In the genomic region with DNA sequence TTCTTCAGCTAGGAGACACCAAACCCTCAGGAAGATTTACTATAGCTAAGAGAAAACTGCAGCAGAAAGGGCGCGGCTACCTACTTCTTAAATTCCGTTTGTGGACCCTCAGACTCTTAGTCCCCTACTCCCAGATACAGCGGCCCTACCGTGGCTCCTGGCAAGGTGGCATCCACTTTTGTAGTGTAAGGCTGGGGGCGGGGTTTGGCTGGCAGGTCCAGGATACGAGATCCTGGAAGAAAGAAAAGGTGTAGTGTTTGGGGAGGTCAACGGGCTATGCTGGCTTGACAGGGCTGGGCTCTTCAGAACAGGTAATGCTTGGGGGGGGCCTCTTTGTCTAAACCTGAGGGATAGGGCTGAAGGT, we compare ENCODE assay signal across 1 cellular context.
TF ChIP-seq lines count a peak whose summit lies in the region.

No MANE protein-coding gene starts in this region.

TF ChIP-seq in GM12878, 131 proteins besides CTCF, POLR2A, EP300 and RAD21:
- TF ChIP-seq IKZF1 (conservative IDR thresholded peaks at IDR 0.05) (no peak), TARDBP (IDR thresholded peaks at IDR 0.05; ENCODE audit: borderline replicate concordance) (no peak), DPF2 (IDR thresholded peaks at IDR 0.05) (no peak)
- TF ChIP-seq, protein P1, sequence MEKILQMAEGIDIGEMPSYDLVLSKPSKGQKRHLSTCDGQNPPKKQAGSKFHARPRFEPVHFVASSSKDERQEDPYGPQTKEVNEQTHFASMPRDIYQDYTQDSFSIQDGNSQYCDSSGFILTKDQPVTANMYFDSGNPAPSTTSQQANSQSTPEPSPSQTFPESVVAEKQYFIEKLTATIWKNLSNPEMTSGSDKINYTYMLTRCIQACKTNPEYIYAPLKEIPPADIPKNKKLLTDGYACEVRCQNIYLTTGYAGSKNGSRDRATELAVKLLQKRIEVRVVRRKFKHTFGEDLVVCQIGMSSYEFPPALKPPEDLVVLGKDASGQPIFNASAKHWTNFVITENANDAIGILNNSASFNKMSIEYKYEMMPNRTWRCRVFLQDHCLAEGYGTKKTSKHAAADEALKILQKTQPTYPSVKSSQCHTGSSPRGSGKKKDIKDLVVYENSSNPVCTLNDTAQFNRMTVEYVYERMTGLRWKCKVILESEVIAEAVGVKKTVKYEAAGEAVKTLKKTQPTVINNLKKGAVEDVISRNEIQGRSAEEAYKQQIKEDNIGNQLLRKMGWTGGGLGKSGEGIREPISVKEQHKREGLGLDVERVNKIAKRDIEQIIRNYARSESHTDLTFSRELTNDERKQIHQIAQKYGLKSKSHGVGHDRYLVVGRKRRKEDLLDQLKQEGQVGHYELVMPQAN (conservative IDR thresholded peaks at IDR 0.05), result peak; percentile 45
